ENCODE assay signal across 8 cellular contexts in genomic region chr10:96585726-96586418, GRCh38. TPM values are rescaled to one million over a fixed set of nuclear protein-coding genes. Genes with fewer than 3 reads are reported as not detected.
A peak's percentile ranks its signal among the peaks of the same experiment; 100 is the strongest.
DNase-seq lines count a peak whose midpoint lies in the region; ATAC-seq and TF ChIP-seq lines count a peak whose summit lies in the region.

No MANE protein-coding gene starts in this region.

- H2AK5ac ChIP-seq in mesenchymal stem cell (ENCODE audit: low read length, severe bottlenecking) = peak overlapping the region; percentile 0

- H3K9me3 ChIP-seq in Panc1 (ENCODE audit: control insufficient read depth, insufficient read depth, low read depth, low read length) (no peaks in the 10 kb centered on the region), mesenchymal stem cell (ENCODE audit: control insufficient read depth, low read length) (no peaks in the 10 kb centered on the region), uterus (no peaks in the 10 kb centered on the region)

- POLR2A ChIA-PET in BJ (lab: Charles Lee) (no interaction called here), Panc1 (lab: Charles Lee) (no interaction called here)

- H3K23ac ChIP-seq in mesenchymal stem cell (ENCODE audit: low read length in 2 of 2) = peak overlapping the region in 1 of 2 experiments; percentile 96

- H2AFZ ChIP-seq in mesenchymal stem cell (ENCODE audit: low read depth, low read length) = no peak overlapping the region

- peak overlapping the region; percentile 98 to 99 for H3K18ac ChIP-seq in mesenchymal stem cell (ENCODE audit: low read depth in 1 of 2, low read length in 2 of 2)

- no peak overlapping the region for H2BK12ac ChIP-seq in mesenchymal stem cell (ENCODE audit: low read length in 2 of 2)

- H3K4ac ChIP-seq in mesenchymal stem cell (ENCODE audit: low read depth in 1 of 2, low read length in 2 of 2) = peak overlapping the region; percentile 52 to 96

- H3K4me3 ChIP-seq in BJ (ENCODE audit: low read depth, low read length) (peak overlapping the region; percentile 96), Panc1 (ENCODE audit: low read depth in 2 of 2, low read length in 2 of 2) (peak overlapping the region; percentile 93 to 97), choroid plexus epithelial cell (ENCODE audit: low read depth, low read length) (peak overlapping the region; percentile 76), mesenchymal stem cell (ENCODE audit: insufficient read depth in 1 of 2, low read depth in 1 of 2, low read length in 2 of 2) (peak overlapping the region; percentile 94 to 98), uterus (peak overlapping the region; percentile 73 to 88)

- in situ Hi-C loops in Panc1 (cut with HindIII; ENCODE audit: low pct_unique_long_range_greater_than_20kb, low sequenced_read_pairs) = no loop called here

- no peaks in the 10 kb centered on the region for H3K79me1 ChIP-seq in mesenchymal stem cell (replicated peaks; ENCODE audit: low read length, poor library complexity, severe bottlenecking)

- 3% methylated on average over 19 of the region's 21 CpGs for WGBS in mesenchymal stem cell

- no peak for DNase-seq in BJ (ENCODE audit: low read depth)
- no peak for DNase-seq in Panc1 (ENCODE audit: low read depth, low spot score)
- DNase-seq in choroid plexus epithelial cell (ENCODE audit: low read depth) = peak; percentile 25
- peak; percentile 33 for DNase-seq in mesenchymal stem cell
- DNase-seq in uterus = no peak
- DNase-seq in cortex of kidney (lab: John Stamatoyannopoulos, UW) = no peak

- ATAC-seq in GM21447 (IDR thresholded peaks at IDR 0.05; ENCODE audit: unreplicated experiment) (peak; percentile 12), Panc1 (peak; percentile 29), GM19324 (IDR thresholded peaks at IDR 0.05; ENCODE audit: low FRiP score, unreplicated experiment) (no peak)

- H3K4me2 ChIP-seq in mesenchymal stem cell (ENCODE audit: low read length, poor library complexity, severe bottlenecking) = peak overlapping the region; percentile 80

- H2BK120ac ChIP-seq in mesenchymal stem cell (ENCODE audit: low read depth, low read length) = peak overlapping the region; percentile 78

- H3K36me3 ChIP-seq in BJ (ENCODE audit: control insufficient read depth, insufficient read depth, low read length) (no peaks in the 10 kb centered on the region), Panc1 (ENCODE audit: control insufficient read depth, insufficient read depth, low read length) (peaks cover 9% of the 10 kb centered on the region), mesenchymal stem cell (ENCODE audit: control insufficient read depth in 1 of 2, insufficient read depth in 2 of 2, low read depth in 1 of 2, low read length in 2 of 2) (no peaks in the 10 kb centered on the region), uterus (no peaks in the 10 kb centered on the region)

- intact Hi-C loops in Panc1 (cut with micrococcal nuclease; ENCODE audit: unreplicated experiment) = no loop called here
- intact Hi-C loops in uterus (cut with DNase I; ENCODE audit: low total_unique reads) = no loop called here

- no TSS peak for BruUV-seq in Panc1 (replicated peaks; lab: Mats Ljungman, UMichigan)

- TF ChIP-seq CTCF in BJ (IDR thresholded peaks at IDR 0.05; ENCODE audit: insufficient read depth, low read depth, low read length) = no peak
- no peak for TF ChIP-seq CTCF in Panc1 (IDR thresholded peaks at IDR 0.05)
- no peak for TF ChIP-seq CTCF in choroid plexus epithelial cell (conservative IDR thresholded peaks at IDR 0.05; ENCODE audit: low read depth, low read length)
- no peak for TF ChIP-seq CTCF in uterus (IDR thresholded peaks at IDR 0.05)

- peak overlapping the region; percentile 98 for H3K9ac ChIP-seq in mesenchymal stem cell (ENCODE audit: low read length)

- peaks cover 37% of the 10 kb centered on the region for H3K4me1 ChIP-seq in Panc1 (ENCODE audit: control insufficient read depth, insufficient read depth, low read length)
- peaks cover 3% of the 10 kb centered on the region for H3K4me1 ChIP-seq in mesenchymal stem cell (ENCODE audit: control insufficient read depth, insufficient read depth, low read depth, low read length)
- H3K4me1 ChIP-seq in uterus = peaks cover 0 to 8% of the 10 kb centered on the region in 2 donors

- H4K91ac ChIP-seq in mesenchymal stem cell (ENCODE audit: low read length) = no peak overlapping the region

- no peaks in the 10 kb centered on the region for H3K27me3 ChIP-seq in BJ (ENCODE audit: control insufficient read depth, insufficient read depth, low read length)
- no peaks in the 10 kb centered on the region for H3K27me3 ChIP-seq in Panc1 (ENCODE audit: control insufficient read depth, insufficient read depth, low read length)
- H3K27me3 ChIP-seq in mesenchymal stem cell (ENCODE audit: control insufficient read depth in 1 of 2, insufficient read depth in 1 of 2, low read length in 2 of 2) = no peaks in the 10 kb centered on the region
- H3K27me3 ChIP-seq in uterus = no peaks in the 10 kb centered on the region

- no peak overlapping the region for H2BK5ac ChIP-seq in mesenchymal stem cell (ENCODE audit: low read depth, low read length, poor library complexity, severe bottlenecking)

- no peak for TF ChIP-seq POLR2A in uterus (IDR thresholded peaks at IDR 0.05)

- CTCF ChIA-PET in BJ (lab: Yijun Ruan, JAX) (interaction anchor here (1.5 kb wide), 1 partner anchor 19 kb away, joined by 3 read pairs; no protein-coding TSS in a partner anchor), Panc1 (lab: Charles Lee) (no interaction called here)

- no peak overlapping the region for H2BK15ac ChIP-seq in mesenchymal stem cell (ENCODE audit: low read depth, poor library complexity, severe bottlenecking)

- H3K27ac ChIP-seq in Panc1 (ENCODE audit: low read length) (peak overlapping the region; percentile 76), mesenchymal stem cell (ENCODE audit: low read length, poor library complexity, severe bottlenecking) (peak overlapping the region; percentile 46), uterus (peak overlapping the region; percentile 93 to 95)

- peak overlapping the region in 1 of 2 experiments; percentile 93 for H3K14ac ChIP-seq in mesenchymal stem cell (ENCODE audit: low read length in 2 of 2)

- peak overlapping the region; percentile 96 for H4K8ac ChIP-seq in mesenchymal stem cell (ENCODE audit: low read length)

RNA-seq across cellular contexts. Expression of gene TM9SF3, which starts 0.9 kb away (rescaled TPM):
- polyA plus RNA-seq in BJ (2011; rRNA removed) = 27.0 and 61.9 TPM in 2 replicates
- 57.2 and 72.9 TPM in 2 replicates for polyA minus RNA-seq in BJ (2011; rRNA and poly(A)+ RNA removed)
- total RNA-seq in Panc1 (2021; ENCODE audit: unreplicated experiment) (179 TPM), uterus (100 to 1,000 TPM in 2 of 4 donors, 10 to 100 TPM in 2; 86.8 to 210 (median 113) TPM)
- 57.8 TPM for polyA plus RNA-seq in Panc1 (2012; ENCODE audit: insufficient read length)
- polyA plus RNA-seq in mesenchymal stem cell (2013, experiment 1 of 2) = 67.7 TPM
- 72.9 TPM for polyA plus RNA-seq in mesenchymal stem cell (2013, experiment 2 of 2)

Comparison
In these comparisons a context has a peak if more than half of its experiments do, and no peak if none do; other contexts are left out.
1. DNase-seq: peak in choroid plexus epithelial cell (single experiment) and mesenchymal stem cell (single experiment); none in BJ (single experiment), Panc1 (single experiment), uterus (0 of 2) and cortex of kidney (single experiment).
2. Peak in every context shown above with its lines, with median percentiles within 50 percentile points of each other: H3K4me3 ChIP-seq and H3K27ac ChIP-seq.